1 cellular context compared by ENCODE assay signal in the genomic region with DNA sequence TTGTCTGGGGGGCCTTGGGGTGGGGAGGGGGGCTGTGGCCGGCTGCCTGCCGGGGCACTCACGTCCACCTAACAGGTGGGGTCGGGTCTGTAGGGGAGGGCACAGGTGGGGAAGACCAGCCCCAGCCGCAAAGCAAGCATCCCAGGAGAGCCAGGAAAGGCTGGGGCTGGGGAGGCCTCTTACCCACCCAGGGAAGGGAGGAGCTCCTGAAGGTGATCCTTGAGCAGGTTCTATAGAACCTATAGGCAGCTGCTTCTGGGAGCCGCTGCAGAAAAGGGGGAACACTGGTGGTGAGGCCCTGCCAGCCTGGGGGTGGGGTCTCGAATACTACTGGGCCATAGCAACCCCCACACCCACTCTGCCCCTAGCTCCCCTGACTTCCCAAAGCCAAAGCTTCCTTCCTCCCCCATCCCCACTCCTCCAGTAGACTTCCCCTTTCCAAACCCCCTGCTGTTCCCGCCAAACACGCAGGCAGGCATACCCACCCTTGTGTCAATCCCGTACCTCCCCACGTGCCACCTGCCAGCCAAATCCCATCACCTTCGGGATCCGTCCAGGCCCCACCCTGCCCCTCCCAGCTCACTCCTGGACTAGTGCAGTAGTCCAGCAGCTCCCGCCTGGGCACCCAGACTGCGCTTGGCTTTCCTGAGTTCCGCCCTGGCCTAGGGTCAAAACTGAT.
TF ChIP-seq lines count a peak whose summit lies in the region.

No MANE protein-coding gene starts in this region.

TF ChIP-seq in HepG2, 621 proteins besides CTCF, POLR2A, EP300 and RAD21:
- TF ChIP-seq, protein P1, sequence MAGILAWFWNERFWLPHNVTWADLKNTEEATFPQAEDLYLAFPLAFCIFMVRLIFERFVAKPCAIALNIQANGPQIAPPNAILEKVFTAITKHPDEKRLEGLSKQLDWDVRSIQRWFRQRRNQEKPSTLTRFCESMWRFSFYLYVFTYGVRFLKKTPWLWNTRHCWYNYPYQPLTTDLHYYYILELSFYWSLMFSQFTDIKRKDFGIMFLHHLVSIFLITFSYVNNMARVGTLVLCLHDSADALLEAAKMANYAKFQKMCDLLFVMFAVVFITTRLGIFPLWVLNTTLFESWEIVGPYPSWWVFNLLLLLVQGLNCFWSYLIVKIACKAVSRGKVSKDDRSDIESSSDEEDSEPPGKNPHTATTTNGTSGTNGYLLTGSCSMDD (CRISPR knock-in tag; IDR thresholded peaks at IDR 0.05) = no peak
- no peak for TF ChIP-seq JUND (CRISPR knock-in tag; IDR thresholded peaks at IDR 0.05)
- TF ChIP-seq AGO2 (optimal IDR thresholded peaks at IDR 0.05; ENCODE audit: low read depth, low read length) = no peak
- TF ChIP-seq, protein P2, sequence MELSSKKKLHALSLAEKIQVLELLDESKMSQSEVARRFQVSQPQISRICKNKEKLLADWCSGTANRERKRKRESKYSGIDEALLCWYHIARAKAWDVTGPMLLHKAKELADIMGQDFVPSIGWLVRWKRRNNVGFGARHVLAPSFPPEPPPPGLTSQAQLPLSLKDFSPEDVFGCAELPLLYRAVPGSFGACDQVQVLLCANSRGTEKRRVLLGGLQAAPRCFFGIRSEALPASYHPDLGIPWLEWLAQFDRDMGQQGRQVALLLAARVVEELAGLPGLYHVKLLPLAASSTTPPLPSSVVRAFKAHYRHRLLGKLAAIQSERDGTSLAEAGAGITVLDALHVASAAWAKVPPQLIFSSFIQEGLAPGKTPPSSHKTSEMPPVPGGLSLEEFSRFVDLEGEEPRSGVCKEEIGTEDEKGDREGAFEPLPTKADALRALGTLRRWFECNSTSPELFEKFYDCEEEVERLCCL (CRISPR knock-in tag; IDR thresholded peaks at IDR 0.05; ENCODE audit: borderline replicate concordance) = no peak
